ENCODE assay signal across 10 cellular contexts in genomic region chr1:62810420-62811274, GRCh38. TPM values are rescaled to one million over a fixed set of nuclear protein-coding genes. Genes with fewer than 3 reads are reported as not detected.
DNase-seq lines count a peak whose midpoint lies in the region; ATAC-seq, FAIRE-seq and TF ChIP-seq lines count a peak whose summit lies in the region.
"Had no signal": no experiment of that assay in that cellular context is flagged by ENCODE, and none has a peak within 500 bp of the region (broad histone marks: within the 10 kb centered on the region; RNA-seq: fewer than 3 reads in every experiment).

No MANE protein-coding gene starts in this region.

- no peaks in the 10 kb centered on the region for H3K9me3 ChIP-seq in pancreas
- H3K9me3 ChIP-seq in colonic mucosa, result no peaks in the 10 kb centered on the region

- intact Hi-C loops in pancreas (cut with DNase I) (no loop called here), colonic mucosa (cut with DNase I) (no loop called here)

- H3K27ac ChIP-seq in pancreas (no peak overlapping the region), colonic mucosa (no peak overlapping the region)

- TF ChIP-seq CTCF in GM13977 (IDR thresholded peaks at IDR 0.05; ENCODE audit: extremely low read depth, insufficient read depth, missing control alignments), result no peak
- TF ChIP-seq CTCF in pancreas (IDR thresholded peaks at IDR 0.05), result no peak
- TF ChIP-seq CTCF in colonic mucosa (IDR thresholded peaks at IDR 0.05), result no peak

- WGBS in pancreas, 2 donors, result 94 to 98% methylated on average over 6 of the region's 6 CpGs

- DNase-seq in GM13977 (ENCODE audit: low spot score) (peak; percentile 22), NOMO-1 treated with DMSO at 0.1 percent for 48 hours (lab: John Stamatoyannopoulos, UW; ENCODE audit: unreplicated experiment) (peak; percentile 64), pancreas (no peak), colonic mucosa (no peak), NCI-H187 treated with DMSO at 0.1 percent for 48 hours (lab: John Stamatoyannopoulos, UW) (no peak), DMS53 (lab: John Stamatoyannopoulos, UW) (no peak)
- DNase-seq: activated naive CD8-positive, alpha-beta T cell treated with anti-CD3 and anti-CD28 coated beads, Interleukin-2, amount 10 ng/mL, durations not matched to agents 7 days and 5 days had no signal

- H3K9ac ChIP-seq in colonic mucosa (ENCODE audit: low read depth in 2 of 2, low read length in 2 of 2), result no peak overlapping the region

- in situ Hi-C loops in GM13977 (cut with MboI; ENCODE audit: low pct_unique_long_range_greater_than_20kb, low sequenced_read_pairs, unreplicated experiment), result no loop called here

- H3K4me3 ChIP-seq in pancreas, result no peak overlapping the region
- no peak overlapping the region for H3K4me3 ChIP-seq in colonic mucosa
- H3K4me3 ChIP-seq: K562 had no signal

- H3K27me3 ChIP-seq in pancreas (no peaks in the 10 kb centered on the region), colonic mucosa (no peaks in the 10 kb centered on the region)

- H3K4me1 ChIP-seq in pancreas, result no peaks in the 10 kb centered on the region
- no peaks in the 10 kb centered on the region for H3K4me1 ChIP-seq in colonic mucosa

- no peaks in the 10 kb centered on the region for H3K36me3 ChIP-seq in pancreas
- H3K36me3 ChIP-seq in colonic mucosa, result no peaks in the 10 kb centered on the region

- ATAC-seq in GM21367 (IDR thresholded peaks at IDR 0.05; ENCODE audit: unreplicated experiment), result peak; percentile 93
- peak; percentile 86 for ATAC-seq in HG03064 (IDR thresholded peaks at IDR 0.05; ENCODE audit: low read depth, unreplicated experiment)
- ATAC-seq in pancreas, result no peak
- ATAC-seq: K562 had no signal

- no peak for FAIRE-seq in pancreas (lab: Jason Lieb, UNC)
- FAIRE-seq: K562 had no signal

RNA-seq across cellular contexts. Expression of gene ATG4C, which starts 26.7 kb away (rescaled TPM):
- 10 to 100 TPM in 1 of 6 donors, 1 to 10 TPM in 5; 4.8 to 10.2 (median 6.6) TPM for total RNA-seq in pancreas
- polyA plus RNA-seq in pancreas, result 1 to 10 TPM; 2.3 to 3.9 TPM
- 10 to 100 TPM in 1 of 2 donors, 1 to 10 TPM in 1; 9.5 to 12.4 TPM for total RNA-seq in colonic mucosa

Comparison
In these comparisons a context has a peak if more than half of its experiments do, and no peak if none do; other contexts are left out.
1. DNase-seq: peak in GM13977 (single experiment) and NOMO-1 treated with DMSO at 0.1 percent for 48 hours (single experiment); none in pancreas (0 of 6), colonic mucosa (single experiment), NCI-H187 treated with DMSO at 0.1 percent for 48 hours (single experiment) and DMS53 (single experiment).
2. ATAC-seq: peak in GM21367 (single experiment) and HG03064 (single experiment); none in pancreas (0 of 4).